Comparison of ENCODE assay signal across 8 cellular contexts in the genomic region with DNA sequence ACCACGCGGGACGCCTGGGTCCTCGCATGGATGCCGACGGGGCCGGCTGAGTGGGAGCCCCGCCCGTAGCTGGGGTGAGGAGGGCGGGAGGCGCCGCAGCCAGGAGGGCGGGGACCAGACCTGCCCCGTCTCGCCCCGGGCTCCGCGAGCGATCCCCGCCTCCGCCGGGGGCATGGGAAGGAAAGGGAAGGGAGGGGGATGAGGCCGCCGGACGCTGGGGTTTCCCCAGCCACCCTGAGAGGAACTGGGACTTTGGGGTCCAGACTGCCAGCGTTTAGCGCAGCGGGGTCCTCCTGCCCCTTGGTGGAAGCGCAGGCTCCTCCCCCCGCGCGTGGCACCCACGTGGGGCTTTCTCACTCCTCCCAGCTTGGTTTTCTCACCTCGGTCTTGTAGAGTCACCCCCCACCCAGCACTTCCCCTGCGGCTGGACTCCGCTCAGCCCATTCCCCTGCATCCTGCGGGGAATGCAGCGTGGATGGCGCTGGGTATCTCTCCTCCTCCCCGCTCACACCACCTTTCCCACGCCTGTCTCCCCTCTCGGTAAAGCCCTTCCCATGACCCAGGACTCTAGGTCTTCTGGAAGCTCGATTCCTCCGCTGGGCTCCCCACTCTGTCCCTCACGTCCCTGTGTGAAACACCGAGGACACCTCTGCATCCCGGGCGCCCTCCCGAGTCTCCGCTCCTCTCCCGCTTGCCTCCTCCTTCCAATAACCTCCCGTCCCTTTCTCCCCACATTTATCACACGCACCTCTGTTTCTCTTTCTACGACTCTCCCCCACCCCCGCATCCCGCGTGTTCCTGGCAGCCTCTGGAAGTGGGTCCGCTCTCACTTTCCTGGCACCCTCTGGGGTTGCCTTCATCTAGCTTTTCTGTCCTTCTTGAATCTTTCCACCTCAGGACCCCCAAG. TPM values are rescaled to one million over a fixed set of nuclear protein-coding genes. Genes with fewer than 3 reads are reported as not detected.
DNase-seq lines count a peak whose midpoint lies in the region; ATAC-seq and TF ChIP-seq lines count a peak whose summit lies in the region.

No MANE protein-coding gene starts in this region.

- H3K36me3 Mint-ChIP-seq in activated naive CD4-positive, alpha-beta T cell treated with anti-CD3 and anti-CD28 coated beads, Interleukin-2, amount 50 U/mL, for 24 hours: peaks cover 6% of the 10 kb centered on the region

- H3K4me1 ChIP-seq in rectal smooth muscle tissue (ENCODE audit: control insufficient read depth, insufficient read depth, low read length) (peaks cover 5% of the 10 kb centered on the region), vagina (peaks cover 35% of the 10 kb centered on the region)

- no peaks in the 10 kb centered on the region for H3K9me3 Mint-ChIP-seq in activated naive CD4-positive, alpha-beta T cell treated with anti-CD3 and anti-CD28 coated beads, Interleukin-2, amount 50 U/mL, for 24 hours

- peak overlapping the region; percentile 97 for H3K4me3 ChIP-seq in rectal smooth muscle tissue (ENCODE audit: low read length)
- peak overlapping the region; percentile 61 to 80 for H3K4me3 ChIP-seq in vagina

- DNase-seq in DMS79 treated with DMSO at 0.1 percent for 48 hours (lab: John Stamatoyannopoulos, UW) (peak; percentile 16), DMS79 (lab: John Stamatoyannopoulos, UW) (no peak), SKM-1 (lab: John Stamatoyannopoulos, UW; ENCODE audit: unreplicated experiment) (peak; percentile 63), left cardiac atrium (peak; percentile 81), vagina (ENCODE audit: extremely low spot score in 2 of 2) (no peak)

- peak overlapping the region; percentile 95 for H3K4me3 Mint-ChIP-seq in activated naive CD4-positive, alpha-beta T cell treated with anti-CD3 and anti-CD28 coated beads, Interleukin-2, amount 50 U/mL, for 24 hours

- H3K27me3 Mint-ChIP-seq in activated naive CD4-positive, alpha-beta T cell treated with anti-CD3 and anti-CD28 coated beads, Interleukin-2, amount 50 U/mL, for 24 hours: no peaks in the 10 kb centered on the region

- TF ChIP-seq POLR2A in vagina (IDR thresholded peaks at IDR 0.05): peak in 1 of 2 donors; percentile 25

- H3K36me3 ChIP-seq in rectal smooth muscle tissue (ENCODE audit: control insufficient read depth, insufficient read depth, low read length) (peaks cover 5% of the 10 kb centered on the region), vagina (peaks cover 0 to 17% of the 10 kb centered on the region in 2 donors)

- intact Hi-C loops in left cardiac atrium (cut with DNase I) (loop anchor here in 1 of 2 donors (5.0 kb wide), 1 partner anchor 39 kb away; a partner anchor contains a TSS), vagina (cut with DNase I) (loop anchor here (5.0 kb wide), 1 partner anchor 34 kb away; no protein-coding TSS in a partner anchor)

- H3K27ac ChIP-seq in rectal smooth muscle tissue (ENCODE audit: low read depth, low read length) (peak overlapping the region; percentile 32), vagina (peak overlapping the region; percentile 95)

- H3K27me3 ChIP-seq in rectal smooth muscle tissue (ENCODE audit: control insufficient read depth, insufficient read depth, low read length): peaks cover 4% of the 10 kb centered on the region
- H3K27me3 ChIP-seq in vagina: no peaks in the 10 kb centered on the region

- ATAC-seq in HG03095 (IDR thresholded peaks at IDR 0.05; ENCODE audit: unreplicated experiment) (peak; percentile 36), left cardiac atrium (peak; percentile 51 to 71)

- H3K4me1 Mint-ChIP-seq in activated naive CD4-positive, alpha-beta T cell treated with anti-CD3 and anti-CD28 coated beads, Interleukin-2, amount 50 U/mL, for 24 hours: peaks cover 51% of the 10 kb centered on the region

- no peak overlapping the region for H3K9ac ChIP-seq in rectal smooth muscle tissue (ENCODE audit: low read length)

- TF ChIP-seq CTCF in vagina (IDR thresholded peaks at IDR 0.05): no peak

- peak overlapping the region; percentile 97 for H3K27ac Mint-ChIP-seq in activated naive CD4-positive, alpha-beta T cell treated with anti-CD3 and anti-CD28 coated beads, Interleukin-2, amount 50 U/mL, for 24 hours

- H3K9me3 ChIP-seq in vagina: no peaks in the 10 kb centered on the region

RNA-seq across cellular contexts. Expression of a gene that starts 2.1 kb away (rescaled TPM):
- total RNA-seq in left cardiac atrium (10 to 100 TPM; 29.3 to 31.5 TPM), vagina (53.3 TPM)

RNA-seq across cellular contexts. Expression of a gene that starts 12.4 kb away (rescaled TPM):
- 1 to 10 TPM; 3.5 to 4.1 TPM for total RNA-seq in left cardiac atrium
- total RNA-seq in vagina: not detected

RNA-seq across cellular contexts. Expression of a gene that starts 24.7 kb away (rescaled TPM):
- 1 to 10 TPM; 6.3 to 6.8 TPM for total RNA-seq in left cardiac atrium
- total RNA-seq in vagina: 34.4 TPM

RNA-seq across cellular contexts. Expression of a gene that starts 41.6 kb away (rescaled TPM):
- 10 to 100 TPM; 18.0 to 18.6 TPM for total RNA-seq in left cardiac atrium
- 16.9 TPM for total RNA-seq in vagina

RNA-seq across cellular contexts. Expression of a gene that starts 45.6 kb away (rescaled TPM):
- total RNA-seq in left cardiac atrium (10 to 100 TPM in 1 of 2 donors, 1 to 10 TPM in 1; 8.1 to 13.4 TPM), vagina (15.2 TPM)

Comparison
In these comparisons a context has a peak if more than half of its experiments do, and no peak if none do; other contexts are left out.
1. DNase-seq: peak in DMS79 treated with DMSO at 0.1 percent for 48 hours (single experiment), SKM-1 (single experiment) and left cardiac atrium (single experiment); none in DMS79 (single experiment) and vagina (0 of 2).